8 cellular contexts compared by ENCODE assay signal in genomic region chr17:81514735-81515529, GRCh38. TPM values are rescaled to one million over a fixed set of nuclear protein-coding genes. Genes with fewer than 3 reads are reported as not detected.
DNase-seq lines count a peak whose midpoint lies in the region; ATAC-seq and TF ChIP-seq lines count a peak whose summit lies in the region.

No MANE protein-coding gene starts in this region.

- ATAC-seq in HG03196 (IDR thresholded peaks at IDR 0.05; ENCODE audit: unreplicated experiment) = peak; percentile 20
- ATAC-seq in GM21619 (IDR thresholded peaks at IDR 0.05; ENCODE audit: unreplicated experiment) = no peak

- peak; percentile 32 for TF ChIP-seq POLR2A in GM10847 (IDR thresholded peaks at IDR 0.05; ENCODE audit: extremely low read depth, insufficient read length)

- DNase-seq in OCI-M1 (lab: John Stamatoyannopoulos, UW) = peak; percentile 52
- peak; percentile 65 for DNase-seq in activated T-helper 1 cell treated with Interleukin-2 at 50 U/mL for 16 hours (ENCODE audit: low read depth)
- DNase-seq in fibroblast of gingiva (ENCODE audit: low read depth) = peak; percentile 79
- peak; percentile 90 for DNase-seq in myocyte (ENCODE audit: low read depth)
- peak; percentile 82 for DNase-seq in stromal cell of bone marrow (ENCODE audit: low read depth)

RNA-seq across cellular contexts. Expression of gene ACTG1, which starts 2.3 kb away (rescaled TPM):
- total RNA-seq in myocyte = 1,458 and 1,934 TPM in 2 replicates
- 4,670 TPM for polyA plus RNA-seq in myocyte (2012)

RNA-seq across cellular contexts. Expression of gene FSCN2, which starts 13.2 kb away (rescaled TPM):
- 1.5 and 3.0 TPM in 2 replicates for total RNA-seq in myocyte
- polyA plus RNA-seq in myocyte (2012) = 4.4 TPM

RNA-seq across cellular contexts. Expression of gene FAAP100, which starts 37.2 kb away (rescaled TPM):
- 29.3 and 44.2 TPM in 2 replicates for total RNA-seq in myocyte
- 28.0 TPM for polyA plus RNA-seq in myocyte (2012)
